In genomic region chr16:61480250-61480649, GRCh38 we compare ENCODE assay signal across 39 cellular contexts.
"Had no signal": no experiment of that assay in that cellular context is flagged by ENCODE, and none has a peak within 500 bp of the region (broad histone marks: within the 10 kb centered on the region; RNA-seq: fewer than 3 reads in every experiment).

No MANE protein-coding gene starts in this region.

- H3K4me1 ChIP-seq: adrenal gland, ascending aorta, body of pancreas, breast epithelium had no signal

- H3K9me3 ChIP-seq: adrenal gland, ascending aorta, body of pancreas had no signal

- H3K4me1 Mint-ChIP-seq: activated naive CD4-positive, alpha-beta T cell treated with anti-CD3 and anti-CD28 coated beads, Interleukin-2, amount 10 ng/mL, durations not matched to agents 7 days and 5 days; activated naive CD4-positive, alpha-beta T cell treated with anti-CD3 and anti-CD28 coated beads, Interleukin-2, amount 50 U/mL, for 24 hours; activated naive CD8-positive, alpha-beta T cell treated with anti-CD3 and anti-CD28 coated beads for 36 hours; activated naive CD8-positive, alpha-beta T cell treated with anti-CD3 and anti-CD28 coated beads, Interleukin-2, amount 10 ng/mL, durations not matched to agents 7 days and 5 days; activated naive CD8-positive, alpha-beta T cell treated with anti-CD3 and anti-CD28 coated beads, Interleukin-2, amount 50 U/mL, for 24 hours; activated T-helper 17 cell treated with anti-CD3 and anti-CD28 coated beads, Interleukin-2, amount 50 U/mL, for 72 hours; brain; central memory CD8-positive, alpha-beta T cell had no signal

- H3K36me3 ChIP-seq: adrenal gland, ascending aorta, brain microvascular endothelial cell, breast epithelium, cardiac muscle cell had no signal

- H3K27ac Mint-ChIP-seq: activated naive CD4-positive, alpha-beta T cell treated with anti-CD3 and anti-CD28 coated beads for 36 hours; activated naive CD4-positive, alpha-beta T cell treated with anti-CD3 and anti-CD28 coated beads, Interleukin-2, amount 10 ng/mL, durations not matched to agents 7 days and 5 days; activated naive CD4-positive, alpha-beta T cell treated with anti-CD3 and anti-CD28 coated beads, Interleukin-2, amount 50 U/mL, for 24 hours; activated naive CD4-positive, alpha-beta T cell treated with anti-CD3 and anti-CD28 coated beads, Interleukin-2, amount 50 U/mL, for 72 hours; activated naive CD8-positive, alpha-beta T cell; activated naive CD8-positive, alpha-beta T cell treated with anti-CD3 and anti-CD28 coated beads for 36 hours; activated naive CD8-positive, alpha-beta T cell treated with anti-CD3 and anti-CD28 coated beads, Interleukin-2, amount 10 ng/mL, durations not matched to agents 7 days and 5 days; activated naive CD8-positive, alpha-beta T cell treated with anti-CD3 and anti-CD28 coated beads, Interleukin-2, amount 50 U/mL, for 24 hours; activated T-cell treated with anti-CD3 and anti-CD28 coated beads, Interleukin-2, amount 50 U/mL, for 24 hours; activated T-cell treated with anti-CD3 and anti-CD28 coated beads, Interleukin-2, amount 50 U/mL, for 72 hours; activated T-helper 1 cell treated with anti-CD3 and anti-CD28 coated beads, Interleukin-12 subunit alpha, Interleukin-12 subunit beta, Interleukin-2, Interleukin-4 antibody, amounts not matched to agents 30 ng/mL and 10 ng/mL and 1 ng/mL, durations not matched to agents 14 hours and 24 hours and 36 hours; activated T-helper 17 cell treated with anti-CD3 and anti-CD28 coated beads, Interleukin-2, amount 50 U/mL, for 72 hours; activated T-helper 2 cell treated with anti-CD3 and anti-CD28 coated beads, Interferon-gamma antibody, Interleukin-2, Interleukin-4, amounts not matched to agents 10 μg/mL and 5 μg/mL and 100 μg/mL, durations not matched to agents 14 hours and 24 hours and 36 hours; brain had no signal

- H3K36me3 Mint-ChIP-seq: activated naive CD4-positive, alpha-beta T cell treated with anti-CD3 and anti-CD28 coated beads, Interleukin-2, amount 10 ng/mL, durations not matched to agents 7 days and 5 days; activated naive CD4-positive, alpha-beta T cell treated with anti-CD3 and anti-CD28 coated beads, Interleukin-2, amount 50 U/mL, for 24 hours; activated naive CD4-positive, alpha-beta T cell treated with anti-CD3 and anti-CD28 coated beads, Interleukin-2, amount 50 U/mL, for 72 hours; activated naive CD8-positive, alpha-beta T cell; activated naive CD8-positive, alpha-beta T cell treated with anti-CD3 and anti-CD28 coated beads for 36 hours; activated naive CD8-positive, alpha-beta T cell treated with anti-CD3 and anti-CD28 coated beads, Interleukin-2, amount 10 ng/mL, durations not matched to agents 7 days and 5 days; brain had no signal

- FAIRE-seq: astrocyte, bronchial epithelial cell had no signal

- ATAC-seq: activated naive CD4-positive, alpha-beta T cell treated with anti-CD3 and anti-CD28 coated beads, Interleukin-2, amount 50 U/mL, for 72 hours; activated naive CD8-positive, alpha-beta T cell treated with anti-CD3 and anti-CD28 coated beads, Interleukin-2, amount 50 U/mL, for 24 hours; activated T-cell treated with anti-CD3 and anti-CD28 coated beads, Interleukin-2, amount 50 U/mL, for 4 hours; activated T-cell treated with anti-CD3 and anti-CD28 coated beads, Interleukin-2, amount 50 U/mL, for 72 hours; activated T-helper 17 cell treated with anti-CD3 and anti-CD28 coated beads, Interleukin-2, amount 50 U/mL, for 72 hours; body of pancreas had no signal

- H3K27me3 Mint-ChIP-seq: activated naive CD4-positive, alpha-beta T cell treated with anti-CD3 and anti-CD28 coated beads, Interleukin-2, amount 10 ng/mL, durations not matched to agents 7 days and 5 days; activated naive CD4-positive, alpha-beta T cell treated with anti-CD3 and anti-CD28 coated beads, Interleukin-2, amount 50 U/mL, for 24 hours; activated naive CD8-positive, alpha-beta T cell; activated naive CD8-positive, alpha-beta T cell treated with anti-CD3 and anti-CD28 coated beads for 36 hours; activated naive CD8-positive, alpha-beta T cell treated with anti-CD3 and anti-CD28 coated beads, Interleukin-2, amount 10 ng/mL, durations not matched to agents 7 days and 5 days; activated naive CD8-positive, alpha-beta T cell treated with anti-CD3 and anti-CD28 coated beads, Interleukin-2, amount 50 U/mL, for 24 hours; activated T-cell treated with anti-CD3 and anti-CD28 coated beads, Interleukin-2, amount 50 U/mL, for 24 hours; activated T-helper 17 cell treated with anti-CD3 and anti-CD28 coated beads, Interleukin-2, amount 50 U/mL, for 72 hours; central memory CD8-positive, alpha-beta T cell had no signal

- H3K4me3 ChIP-seq: adrenal gland, ascending aorta, body of pancreas, breast epithelium, cardiac muscle cell had no signal

- DNase-seq: activated effector memory CD4-positive, alpha-beta T cell treated with anti-CD3 and anti-CD28 coated beads, Interleukin-2, amount 50 U/mL, for 16 hours; activated effector memory CD4-positive, alpha-beta T cell treated with Interleukin-2 at 50 U/mL for 16 hours; activated gamma-delta T cell; activated gamma-delta T cell treated with Interleukin-2 at 50 U/mL for 16 hours; activated naive CD4-positive, alpha-beta T cell; activated naive CD4-positive, alpha-beta T cell treated with anti-CD3 and anti-CD28 coated beads for 36 hours; activated naive CD4-positive, alpha-beta T cell treated with anti-CD3 and anti-CD28 coated beads, Interleukin-2, amount 10 ng/mL, durations not matched to agents 7 days and 5 days; activated naive CD4-positive, alpha-beta T cell treated with anti-CD3 and anti-CD28 coated beads, Interleukin-2, amount 50 U/mL, for 16 hours; activated naive CD4-positive, alpha-beta T cell treated with Interleukin-2 at 50 U/mL for 16 hours; activated naive CD8-positive, alpha-beta T cell treated with anti-CD3 and anti-CD28 coated beads for 36 hours; activated naive CD8-positive, alpha-beta T cell treated with anti-CD3 and anti-CD28 coated beads, Interleukin-2, amount 10 ng/mL, durations not matched to agents 7 days and 5 days; activated naive CD8-positive, alpha-beta T cell treated with anti-CD3 and anti-CD28 coated beads, Interleukin-2, amount 50 U/mL, for 24 hours; activated T-cell treated with anti-CD3 and anti-CD28 coated beads, Interleukin-2, amount 50 U/mL, for 24 hours; activated T-cell treated with anti-CD3 and anti-CD28 coated beads, Interleukin-2, amount 50 U/mL, for 4 hours; activated T-cell treated with anti-CD3 and anti-CD28 coated beads, Interleukin-2, amount 50 U/mL, for 48 hours; activated T-cell treated with anti-CD3 and anti-CD28 coated beads, Interleukin-2, amount 50 U/mL, for 72 hours; adrenal gland; amniotic stem cell; amygdala; anterior cingulate cortex; aorta; body of pancreas; brain microvascular endothelial cell; caudate nucleus; central memory CD4-positive, alpha-beta T cell; cerebellar nuclear complex had no signal

- H3K4me3 Mint-ChIP-seq: activated naive CD4-positive, alpha-beta T cell treated with anti-CD3 and anti-CD28 coated beads for 36 hours; activated naive CD4-positive, alpha-beta T cell treated with anti-CD3 and anti-CD28 coated beads, Interleukin-2, amount 10 ng/mL, durations not matched to agents 7 days and 5 days; activated naive CD4-positive, alpha-beta T cell treated with anti-CD3 and anti-CD28 coated beads, Interleukin-2, amount 50 U/mL, for 24 hours; activated naive CD8-positive, alpha-beta T cell; activated naive CD8-positive, alpha-beta T cell treated with anti-CD3 and anti-CD28 coated beads for 36 hours; activated naive CD8-positive, alpha-beta T cell treated with anti-CD3 and anti-CD28 coated beads, Interleukin-2, amount 10 ng/mL, durations not matched to agents 7 days and 5 days; activated naive CD8-positive, alpha-beta T cell treated with anti-CD3 and anti-CD28 coated beads, Interleukin-2, amount 50 U/mL, for 24 hours; activated T-cell treated with anti-CD3 and anti-CD28 coated beads, Interleukin-2, amount 50 U/mL, for 24 hours; activated T-cell treated with anti-CD3 and anti-CD28 coated beads, Interleukin-2, amount 50 U/mL, for 4 hours; activated T-cell treated with anti-CD3 and anti-CD28 coated beads, Interleukin-2, amount 50 U/mL, for 72 hours; activated T-helper 1 cell treated with anti-CD3 and anti-CD28 coated beads, Interleukin-12 subunit alpha, Interleukin-12 subunit beta, Interleukin-2, Interleukin-4 antibody, amounts not matched to agents 30 ng/mL and 10 ng/mL and 1 ng/mL, durations not matched to agents 14 hours and 24 hours and 36 hours; activated T-helper 17 cell treated with anti-CD3 and anti-CD28 coated beads, Interleukin-2, amount 50 U/mL, for 72 hours; brain; central memory CD8-positive, alpha-beta T cell had no signal

- H3K27me3 ChIP-seq: adrenal gland, ascending aorta, body of pancreas, brain microvascular endothelial cell, breast epithelium, cardiac muscle cell had no signal

- H3K27ac ChIP-seq: adrenal gland, ascending aorta, body of pancreas, brain microvascular endothelial cell, breast epithelium, cardiac muscle cell had no signal
